24 cellular contexts compared by ENCODE assay signal in the genomic region with DNA sequence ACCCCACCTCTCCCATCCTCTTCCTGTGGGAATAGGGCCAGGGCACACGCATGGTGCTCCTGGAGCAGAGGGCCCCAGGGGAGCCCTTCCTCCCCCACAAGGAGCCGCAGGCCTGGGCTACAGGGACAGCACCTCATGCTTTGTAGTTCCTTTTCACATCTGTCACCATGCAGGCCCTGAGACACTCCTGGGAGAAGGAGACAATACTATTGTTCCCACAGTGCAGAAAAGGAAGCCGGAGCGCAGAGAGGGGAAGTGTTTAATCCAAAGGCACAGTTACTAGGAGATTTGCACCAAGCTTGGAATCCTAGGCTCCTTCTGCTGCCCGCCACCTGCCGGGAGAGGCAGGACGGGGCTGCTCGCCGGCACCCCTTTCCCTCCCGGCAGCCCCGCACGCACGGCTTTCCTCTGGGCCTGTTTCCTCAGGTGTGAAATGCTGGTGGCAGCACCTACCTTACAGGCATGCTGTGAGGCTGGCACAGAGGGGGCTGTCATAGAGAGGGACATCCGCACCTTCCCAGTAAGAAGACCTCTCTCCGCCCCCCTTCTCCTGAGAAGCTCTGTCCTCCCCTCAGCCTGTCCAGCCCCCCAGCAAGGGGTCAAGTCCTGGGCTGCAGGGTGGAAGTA.
DNase-seq lines count a peak whose midpoint lies in the region; ATAC-seq, FAIRE-seq and TF ChIP-seq lines count a peak whose summit lies in the region.
"Had no signal": no experiment of that assay in that cellular context is flagged by ENCODE, and none has a peak within 500 bp of the region (broad histone marks: within the 10 kb centered on the region; RNA-seq: fewer than 3 reads in every experiment).

No MANE protein-coding gene starts in this region.

- peak; percentile 73 for FAIRE-seq in endothelial cell of umbilical vein (lab: Jason Lieb, UNC)
- no peak for FAIRE-seq in RCC 7860 (lab: Jason Lieb, UNC)
- FAIRE-seq: keratinocyte had no signal

- no peaks in the 10 kb centered on the region for H3K36me3 Mint-ChIP-seq in neural progenitor cell
- H3K36me3 Mint-ChIP-seq: CD8-positive, alpha-beta memory T cell; naive B cell; type B pancreatic cell had no signal

- H3K4me1 ChIP-seq in endothelial cell of umbilical vein (ENCODE audit: control insufficient read depth, extremely low read depth, insufficient read depth, low read length) (peaks cover 3% of the 10 kb centered on the region), neural progenitor cell (peaks cover 19% of the 10 kb centered on the region), gastroesophageal sphincter (peaks cover 0 to 29% (median 6%) of the 10 kb centered on the region in 3 donors), body of pancreas (peaks cover 8% of the 10 kb centered on the region)
- H3K4me1 ChIP-seq: breast epithelium, parathyroid adenoma had no signal

- H2AFZ ChIP-seq in endothelial cell of umbilical vein (ENCODE audit: low read depth, low read length), result no peak overlapping the region
- H2AFZ ChIP-seq in neural progenitor cell (replicated peaks), result no peak overlapping the region
- H2AFZ ChIP-seq: parathyroid adenoma had no signal

- ATAC-seq in gastroesophageal sphincter, result no peak
- no peak for ATAC-seq in body of pancreas
- ATAC-seq: HCT116 had no signal

- H3K27me3 Mint-ChIP-seq in neural progenitor cell (ENCODE audit: insufficient read depth, low read depth), result peaks cover 14% of the 10 kb centered on the region
- H3K27me3 Mint-ChIP-seq: CD8-positive, alpha-beta memory T cell; type B pancreatic cell had no signal

- CTCF ChIA-PET in endothelial cell of umbilical vein (lab: Charles Lee), result no interaction called here

- H3K36me3 ChIP-seq in endothelial cell of umbilical vein (ENCODE audit: control insufficient read depth in 2 of 2, extremely low read depth in 1 of 2, insufficient read depth in 2 of 2, low read length in 2 of 2) (no peaks in the 10 kb centered on the region), neural progenitor cell (no peaks in the 10 kb centered on the region), gastroesophageal sphincter (no peaks in the 10 kb centered on the region), body of pancreas (replicated peaks in 1 of 2; ENCODE audit: insufficient read depth in 1 of 2, low read depth in 2 of 2) (no peaks in the 10 kb centered on the region)
- H3K36me3 ChIP-seq: breast epithelium, stomach had no signal

- no peak overlapping the region for H3K27ac ChIP-seq in endothelial cell of umbilical vein (ENCODE audit: insufficient read depth, low read depth, low read length)
- no peak overlapping the region for H3K27ac ChIP-seq in neural progenitor cell
- no peak overlapping the region for H3K27ac ChIP-seq in gastroesophageal sphincter
- no peak overlapping the region for H3K27ac ChIP-seq in body of pancreas
- H3K27ac ChIP-seq: breast epithelium, epithelial cell of prostate, parathyroid adenoma, skin epidermis, stomach had no signal

- H4K20me1 ChIP-seq in endothelial cell of umbilical vein (replicated peaks; ENCODE audit: control insufficient read depth, extremely low read depth, insufficient read depth, low read length), result no peaks in the 10 kb centered on the region
- H4K20me1 ChIP-seq in neural progenitor cell (ENCODE audit: low read depth), result no peaks in the 10 kb centered on the region

- H3K27ac Mint-ChIP-seq in neural progenitor cell, result peak overlapping the region; percentile 21
- H3K27ac Mint-ChIP-seq: type B pancreatic cell had no signal

- TF ChIP-seq CTCF in endothelial cell of umbilical vein (IDR thresholded peaks at IDR 0.05; ENCODE audit: extremely low read depth in 1 of 2, insufficient read depth in 1 of 2, low read depth in 1 of 2, low read length in 2 of 2), result peak in 1 of 2 donors; percentile 36
- no peak for TF ChIP-seq CTCF in neural progenitor cell (IDR thresholded peaks at IDR 0.05)
- no peak for TF ChIP-seq CTCF in gastroesophageal sphincter (IDR thresholded peaks at IDR 0.05)
- TF ChIP-seq CTCF in body of pancreas (IDR thresholded peaks at IDR 0.05), result no peak

- intact Hi-C loops in endothelial cell of umbilical vein (cut with micrococcal nuclease), result no loop called here
- intact Hi-C loops in body of pancreas (cut with DNase I), result no loop called here

- TF ChIP-seq POLR2A in endothelial cell of umbilical vein (IDR thresholded peaks at IDR 0.05; ENCODE audit: low read depth, low read length) (no peak), gastroesophageal sphincter (IDR thresholded peaks at IDR 0.05) (no peak), body of pancreas (IDR thresholded peaks at IDR 0.05) (no peak)

- H3K9me3 Mint-ChIP-seq in neural progenitor cell, result no peaks in the 10 kb centered on the region
- H3K9me3 Mint-ChIP-seq: CD8-positive, alpha-beta memory T cell; type B pancreatic cell had no signal

- H3K4me1 Mint-ChIP-seq in neural progenitor cell, result peaks cover 55% of the 10 kb centered on the region
- H3K4me1 Mint-ChIP-seq: CD8-positive, alpha-beta memory T cell had no signal

- H3K4me2 ChIP-seq in endothelial cell of umbilical vein (ENCODE audit: insufficient read depth, low read length) (no peak overlapping the region), neural progenitor cell (peak overlapping the region; percentile 27)

- H3K4me3 ChIP-seq in endothelial cell of umbilical vein (replicated peaks in 1 of 3; ENCODE audit: insufficient read depth in 1 of 3, low read depth in 1 of 3, low read length in 3 of 3), result no peak overlapping the region
- no peak overlapping the region for H3K4me3 ChIP-seq in neural progenitor cell
- no peak overlapping the region for H3K4me3 ChIP-seq in gastroesophageal sphincter
- H3K4me3 ChIP-seq in body of pancreas, result no peak overlapping the region
- H3K4me3 ChIP-seq: breast epithelium, skin epidermis, stomach had no signal

- dilution Hi-C loops in endothelial cell of umbilical vein (cut with MboI; ENCODE audit: extremely low pct_ligation_motif_present, low sequenced_read_pairs), result no loop called here

- H3K27me3 ChIP-seq in endothelial cell of umbilical vein (ENCODE audit: control insufficient read depth in 2 of 2, insufficient read depth in 2 of 2, low read length in 2 of 2) (no peaks in the 10 kb centered on the region), neural progenitor cell (no peaks in the 10 kb centered on the region), gastroesophageal sphincter (no peaks in the 10 kb centered on the region), body of pancreas (no peaks in the 10 kb centered on the region)
- H3K27me3 ChIP-seq: breast epithelium, stomach had no signal

- no peaks in the 10 kb centered on the region for H3K9me1 ChIP-seq in endothelial cell of umbilical vein (replicated peaks; ENCODE audit: control insufficient read depth, extremely low read depth, insufficient read depth, low read length)

- no peak overlapping the region for H3K4me3 Mint-ChIP-seq in neural progenitor cell
- H3K4me3 Mint-ChIP-seq: naive B cell, type B pancreatic cell had no signal

- H3K79me2 ChIP-seq in endothelial cell of umbilical vein (ENCODE audit: control insufficient read depth, insufficient read depth, low read length), result no peaks in the 10 kb centered on the region
- H3K79me2 ChIP-seq in neural progenitor cell (ENCODE audit: low read depth), result no peaks in the 10 kb centered on the region
- H3K79me2 ChIP-seq: parathyroid adenoma had no signal

- H3F3A ChIP-seq in neural progenitor cell (ENCODE audit: low read depth), result peaks cover 4% of the 10 kb centered on the region

- H3K9ac ChIP-seq in endothelial cell of umbilical vein (replicated peaks; ENCODE audit: extremely low read depth, insufficient read depth, low read length) (no peak overlapping the region), neural progenitor cell (no peak overlapping the region)
- H3K9ac ChIP-seq: parathyroid adenoma had no signal

- WGBS in gastroesophageal sphincter (ENCODE audit: low coverage in 1 of 2), 2 donors, result 93% methylated on average over 10 of the region's 15 CpGs; no CpG with 5 or more reads in 1 of the 2 donors
- WGBS in body of pancreas, 2 donors, result 94 to 95% methylated on average over 12 to 14 of the region's 15 CpGs

- H3K9me3 ChIP-seq in endothelial cell of umbilical vein (replicated peaks; ENCODE audit: control insufficient read depth, insufficient read depth, low read length) (no peaks in the 10 kb centered on the region), neural progenitor cell (ENCODE audit: low read depth) (no peaks in the 10 kb centered on the region), gastroesophageal sphincter (no peaks in the 10 kb centered on the region), body of pancreas (no peaks in the 10 kb centered on the region)
- H3K9me3 ChIP-seq: breast epithelium, stomach had no signal

- TF ChIP-seq EP300 in gastroesophageal sphincter (IDR thresholded peaks at IDR 0.05), result no peak

- peak; percentile 76 for DNase-seq in D341Med (ENCODE audit: low spot score)
- DNase-seq in NCI-H2171 (lab: John Stamatoyannopoulos, UW), result peak; percentile 13
- peak; percentile 61 for DNase-seq in endothelial cell of umbilical vein (ENCODE audit: low read depth, low spot score)
- peak; percentile 31 for DNase-seq in neural progenitor cell (ENCODE audit: low spot score)
- no peak for DNase-seq in body of pancreas
- no peak for DNase-seq in RCC 7860 (ENCODE audit: low spot score)
- DNase-seq in CD1c-positive myeloid dendritic cell (ENCODE audit: extremely low spot score), result no peak
- DNase-seq: CD8-positive, alpha-beta memory T cell; Karpas-422; naive B cell; NCI-H1694 treated with DMSO at 0.1 percent for 48 hours; NCI-H446; RPMI8226; stimulated activated CD4-positive, alpha-beta T cell treated with anti-CD3 and anti-CD28 coated beads, Interleukin-2, amount 100 ng/mL, for 48 hours; stomach; T-helper 9 cell had no signal

- POLR2A ChIA-PET in endothelial cell of umbilical vein (lab: Charles Lee), result no interaction called here

- no TSS peak for BruUV-seq in endothelial cell of umbilical vein (replicated peaks; lab: Mats Ljungman, UMichigan)

TF ChIP-seq in endothelial cell of umbilical vein, 7 proteins besides CTCF, POLR2A, EP300 and RAD21:
- TF ChIP-seq JUN (IDR thresholded peaks at IDR 0.05; ENCODE audit: borderline replicate concordance, insufficient read depth, insufficient read length, low read depth), result no peak
- TF ChIP-seq EZH2 (IDR thresholded peaks at IDR 0.05; ENCODE audit: borderline replicate concordance, low read depth, low read length, severe bottlenecking), result no peak
- TF ChIP-seq, protein P1, sequence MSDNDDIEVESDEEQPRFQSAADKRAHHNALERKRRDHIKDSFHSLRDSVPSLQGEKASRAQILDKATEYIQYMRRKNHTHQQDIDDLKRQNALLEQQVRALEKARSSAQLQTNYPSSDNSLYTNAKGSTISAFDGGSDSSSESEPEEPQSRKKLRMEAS (IDR thresholded peaks at IDR 0.05; ENCODE audit: insufficient read depth, insufficient read length), result no peak
- no peak for TF ChIP-seq MYC (IDR thresholded peaks at IDR 0.05; ENCODE audit: low read depth, low read length)
- no peak for TF ChIP-seq POLR2AphosphoS5 (IDR thresholded peaks at IDR 0.05; ENCODE audit: insufficient read depth, low read depth, low read length)
- TF ChIP-seq GATA2 (IDR thresholded peaks at IDR 0.05; ENCODE audit: insufficient read depth, insufficient read length, low read depth, low read length), result no peak
- no peak for TF ChIP-seq FOS (IDR thresholded peaks at IDR 0.05; ENCODE audit: borderline replicate concordance, insufficient read depth, low read length)
TF ChIP-seq in endothelial cell of umbilical vein: peak in this region for 0.

Comparison
In these comparisons a context has a peak if more than half of its experiments do, and no peak if none do; other contexts are left out.
1. DNase-seq: peak in D341Med (single experiment), NCI-H2171 (single experiment), endothelial cell of umbilical vein (single experiment) and neural progenitor cell (single experiment); none in body of pancreas (0 of 4), RCC 7860 (single experiment) and CD1c-positive myeloid dendritic cell (single experiment).